ENCODE assay signal across 1 cellular context in genomic region chrX:16585486-16586370, GRCh38.
TF ChIP-seq lines count a peak whose summit lies in the region.

No MANE protein-coding gene starts in this region.

TF ChIP-seq in WTC11, 78 proteins besides CTCF, POLR2A, EP300 and RAD21 (continued from another document):
- TF ChIP-seq ZNF396 (CRISPR knock-in tag; IDR thresholded peaks at IDR 0.05; ENCODE audit: borderline replicate concordance) (0 out of 2 replicates have a peak, but pooled peaks have one; percentile 40), ATF2 (CRISPR knock-in tag; IDR thresholded peaks at IDR 0.05; ENCODE audit: borderline replicate concordance, low read depth) (no peak), CREM (CRISPR knock-in tag; IDR thresholded peaks at IDR 0.05) (no peak), ERG (CRISPR knock-in tag; IDR thresholded peaks at IDR 0.05) (no peak), SMAD3 (CRISPR knock-in tag; IDR thresholded peaks at IDR 0.05; ENCODE audit: borderline replicate concordance) (no peak), NFE2L1 (CRISPR knock-in tag; IDR thresholded peaks at IDR 0.05) (no peak), ZNF512 (CRISPR knock-in tag; IDR thresholded peaks at IDR 0.05; ENCODE audit: borderline replicate concordance) (no peak)
